1 cellular context compared by ENCODE assay signal in the genomic region with DNA sequence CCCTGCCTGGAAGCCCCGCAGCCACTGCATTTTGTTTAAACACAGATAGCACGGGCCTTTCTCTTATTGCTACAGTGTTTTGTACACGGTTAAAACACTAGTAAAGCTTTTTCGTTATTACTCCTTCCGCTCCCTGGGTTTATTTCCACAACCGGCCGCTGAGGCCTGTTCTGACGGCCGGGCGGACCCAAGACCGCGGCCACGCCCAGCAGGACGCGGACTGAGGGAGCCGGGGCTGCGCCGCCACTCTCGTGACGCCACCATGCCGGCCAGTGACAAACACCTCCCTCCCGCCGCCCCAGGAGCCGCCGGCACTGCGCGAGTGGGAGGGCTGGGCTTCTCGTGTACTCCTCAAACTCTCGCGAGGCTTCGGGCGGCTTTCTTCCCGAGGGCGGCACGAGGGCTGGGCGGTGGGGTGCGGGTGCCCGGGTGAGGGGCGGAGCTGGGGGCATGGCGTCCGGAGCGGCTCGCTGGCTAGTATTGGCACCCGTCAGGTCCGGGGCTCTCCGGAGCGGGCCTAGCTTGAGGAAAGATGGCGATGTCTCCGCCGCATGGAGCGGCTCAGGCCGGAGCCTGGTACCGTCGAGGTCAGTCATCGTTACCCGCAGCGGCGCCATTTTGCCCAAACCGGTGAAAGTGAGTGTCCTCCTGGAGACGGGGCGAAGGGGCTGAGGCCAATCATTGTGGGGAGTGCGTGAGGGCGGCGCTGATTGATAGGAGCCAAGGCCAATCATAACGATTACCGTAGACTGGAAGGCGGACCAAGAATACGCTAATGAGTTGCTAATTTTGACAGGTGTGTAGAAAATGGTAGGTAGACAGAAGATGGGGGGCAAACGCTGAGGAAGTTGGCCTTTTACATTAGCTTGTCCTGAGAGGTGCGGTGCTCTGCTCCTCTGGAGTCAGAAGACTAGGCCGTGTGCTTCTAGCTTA.
TF ChIP-seq lines count a peak whose summit lies in the region.

A gene with protein sequence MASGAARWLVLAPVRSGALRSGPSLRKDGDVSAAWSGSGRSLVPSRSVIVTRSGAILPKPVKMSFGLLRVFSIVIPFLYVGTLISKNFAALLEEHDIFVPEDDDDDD (plus strand): TSS at position 382 of the 933 bp plus-strand sequence. CDS start 69 bp downstream, at position 451.

TF ChIP-seq in WTC11, 78 proteins besides CTCF, POLR2A, EP300 and RAD21 (continued from another document):
- TF ChIP-seq, protein P1, sequence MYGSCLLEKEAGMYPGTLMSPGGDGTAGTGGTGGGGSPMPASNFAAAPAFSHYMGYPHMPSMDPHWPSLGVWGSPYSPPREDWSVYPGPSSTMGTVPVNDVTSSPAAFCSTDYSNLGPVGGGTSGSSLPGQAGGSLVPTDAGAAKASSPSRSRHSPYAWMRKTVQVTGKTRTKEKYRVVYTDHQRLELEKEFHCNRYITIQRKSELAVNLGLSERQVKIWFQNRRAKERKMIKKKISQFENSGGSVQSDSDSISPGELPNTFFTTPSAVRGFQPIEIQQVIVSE (CRISPR knock-in tag; IDR thresholded peaks at IDR 0.05; ENCODE audit: borderline replicate concordance): no peak
- TF ChIP-seq JUN (CRISPR knock-in tag; IDR thresholded peaks at IDR 0.05) (no peak), MXD4 (CRISPR knock-in tag; IDR thresholded peaks at IDR 0.05; ENCODE audit: borderline replicate concordance) (no peak), ERG (CRISPR knock-in tag; IDR thresholded peaks at IDR 0.05) (0 out of 2 replicates have a peak, but pooled peaks have one; percentile 37), USF1 (CRISPR knock-in tag; IDR thresholded peaks at IDR 0.05) (peak; percentile 56), MYBL2 (CRISPR knock-in tag; IDR thresholded peaks at IDR 0.05) (peak; percentile 81; the same call in 1 of the 2 replicates)
